In the genomic region with DNA sequence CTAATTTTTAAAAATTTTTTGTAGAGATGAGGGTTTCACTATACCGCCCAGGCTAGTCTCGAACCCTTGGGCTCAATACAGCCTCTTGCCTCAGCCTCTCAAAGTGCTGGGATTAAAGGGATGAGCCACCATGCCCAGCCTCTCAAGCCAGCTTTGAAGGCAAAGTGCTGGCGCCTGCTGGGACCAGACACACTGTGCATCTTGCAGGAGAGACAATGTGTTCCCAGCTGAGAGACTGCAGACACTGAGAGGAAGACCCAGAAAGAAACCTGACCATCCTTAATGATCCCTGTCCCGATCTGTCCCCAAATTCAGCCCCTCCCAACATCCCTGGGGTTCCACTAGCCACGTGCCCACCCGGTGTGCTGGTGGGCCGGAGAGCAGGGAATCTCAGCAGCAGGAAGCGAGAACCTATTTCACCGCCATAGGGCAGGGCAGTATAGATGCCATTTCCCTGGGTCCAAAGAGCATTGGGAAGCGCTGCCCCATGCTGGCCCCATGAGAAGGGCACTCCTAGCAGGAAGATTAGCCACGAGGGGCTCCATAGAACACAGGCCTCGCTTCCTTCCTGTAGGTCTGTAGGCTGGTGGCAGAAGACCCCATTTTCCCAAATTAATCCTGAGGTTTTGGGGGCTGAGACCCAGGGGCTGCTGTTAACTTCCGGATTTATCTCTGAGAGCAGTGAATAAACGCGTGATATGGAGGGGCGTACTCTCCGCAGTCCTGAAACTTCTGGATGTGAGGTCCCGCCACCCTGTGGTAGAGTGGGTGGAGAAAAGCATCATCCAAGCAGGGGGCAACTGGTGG, we compare ENCODE assay signal across 8 cellular contexts. TPM values are rescaled to one million over a fixed set of nuclear protein-coding genes. Genes with fewer than 3 reads are reported as not detected.
DNase-seq lines count a peak whose midpoint lies in the region; ATAC-seq and TF ChIP-seq lines count a peak whose summit lies in the region.

No MANE protein-coding gene starts in this region.

- H3K9me3 Mint-ChIP-seq in Caco-2 (ENCODE audit: unreplicated experiment) = no peaks in the 10 kb centered on the region
- H3K9me3 Mint-ChIP-seq in endothelial cell (ENCODE audit: unreplicated experiment) = no peaks in the 10 kb centered on the region

- H3K4me1 ChIP-seq in Caco-2 = peaks cover 6% of the 10 kb centered on the region; the same call in 1 of the 2 replicates
- peaks cover 24% of the 10 kb centered on the region for H3K4me1 ChIP-seq in NT2/D1 (ENCODE audit: insufficient read depth, insufficient read length)

- H3K36me3 ChIP-seq in Caco-2 (ENCODE audit: control insufficient read depth, insufficient read depth, low read length) (0 out of 2 replicates have a peak, but pooled peaks cover 2% of the 10 kb centered on the region), NT2/D1 (ENCODE audit: insufficient read depth, insufficient read length, low read length) (peaks cover 47% of the 10 kb centered on the region)

- BruUV-seq in Caco-2 (replicated peaks; lab: Mats Ljungman, UMichigan) = TSS peak; percentile 56

- intact Hi-C loops in Caco-2 (cut with micrococcal nuclease; ENCODE audit: unreplicated experiment) = loop anchor here (2.0 to 5.0 kb wide), 2 partner anchors 45 to 64 kb away; a partner anchor contains a TSS

- ATAC-seq in omental fat pad (ENCODE audit: low FRiP score) (peak; percentile 4), GM18870 (IDR thresholded peaks at IDR 0.05; ENCODE audit: unreplicated experiment) (no peak), HG03571 (IDR thresholded peaks at IDR 0.05; ENCODE audit: unreplicated experiment) (no peak)

- H3K4me3 ChIP-seq in Caco-2 (ENCODE audit: low read depth, low read length) (peak overlapping the region; percentile 79), NT2/D1 (ENCODE audit: insufficient read length, low read depth) (peak overlapping the region; percentile 98)

- no peaks in the 10 kb centered on the region for H3K9me3 ChIP-seq in Caco-2
- H3K9me3 ChIP-seq in NT2/D1 (ENCODE audit: insufficient read depth, low read length) = no peaks in the 10 kb centered on the region

- peak overlapping the region; percentile 92 for H3K9ac ChIP-seq in NT2/D1 (ENCODE audit: insufficient read length, low read depth)

- H3K36me3 Mint-ChIP-seq in Caco-2 (ENCODE audit: insufficient read depth, unreplicated experiment) (peaks cover 47% of the 10 kb centered on the region), endothelial cell (ENCODE audit: low read depth, unreplicated experiment) (peaks cover 21% of the 10 kb centered on the region)

- H3K4me3 Mint-ChIP-seq in Caco-2 (ENCODE audit: unreplicated experiment) (peak overlapping the region; percentile 85), endothelial cell (ENCODE audit: unreplicated experiment) (peak overlapping the region; percentile 96)

- H3K27me3 Mint-ChIP-seq in Caco-2 (ENCODE audit: insufficient read depth, unreplicated experiment) (no peaks in the 10 kb centered on the region), endothelial cell (ENCODE audit: unreplicated experiment) (peaks cover 14% of the 10 kb centered on the region)

- H3K27me3 ChIP-seq in Caco-2 (replicated peaks; ENCODE audit: control insufficient read depth, insufficient read depth, low read length) = no peaks in the 10 kb centered on the region
- peaks cover 16% of the 10 kb centered on the region for H3K27me3 ChIP-seq in NT2/D1 (ENCODE audit: insufficient read depth, insufficient read length)

- H3K27ac Mint-ChIP-seq in Caco-2 (ENCODE audit: unreplicated experiment) (peak overlapping the region; percentile 81), endothelial cell (ENCODE audit: unreplicated experiment) (peak overlapping the region; percentile 92)

- CTCF ChIA-PET in Caco-2 (lab: Charles Lee) = interaction anchor here (0.8 kb wide), 1 partner anchor 43 kb away, joined by 3 read pairs; a partner anchor contains a TSS

- POLR2A ChIA-PET in Caco-2 (lab: Charles Lee) = interaction anchor here (0.9 to 1.3 kb wide), 2 partner anchors 48 to 71 kb away, joined by 3 to 6 read pairs; a partner anchor contains a TSS

- H3K4me1 Mint-ChIP-seq in Caco-2 (ENCODE audit: low read depth, unreplicated experiment) (peaks cover 5% of the 10 kb centered on the region), endothelial cell (ENCODE audit: unreplicated experiment) (peaks cover 9% of the 10 kb centered on the region)

- TF ChIP-seq CTCF in Caco-2 (IDR thresholded peaks at IDR 0.05; ENCODE audit: insufficient read depth in 1 of 2, low read depth in 1 of 2, low read length in 1 of 2, severe bottlenecking in 1 of 2, unreplicated experiment in 1 of 2) = no peak
- no peak for TF ChIP-seq CTCF in endothelial cell (IDR thresholded peaks at IDR 0.05; ENCODE audit: unreplicated experiment)
- no peak for TF ChIP-seq CTCF in omental fat pad (IDR thresholded peaks at IDR 0.05)

- peak in 1 of 2 experiments; percentile 30 for DNase-seq in Caco-2
- DNase-seq in NT2/D1 (ENCODE audit: low read depth, low spot score) = no peak
- peak; percentile 18 for DNase-seq in endothelial cell (ENCODE audit: low spot score)
- no peak for DNase-seq in omental fat pad (ENCODE audit: low spot score)
- no peak for DNase-seq in kidney tubule cell (ENCODE audit: low spot score)
- DNase-seq in cerebellar cortex (ENCODE audit: low spot score) = no peak

RNA-seq across cellular contexts. Expression of a gene that starts 1.0 kb away (rescaled TPM):
- 53.9 and 55.1 TPM in 2 replicates for total RNA-seq in Caco-2 (2022)
- 46.1 TPM for total RNA-seq in endothelial cell (ENCODE audit: unreplicated experiment)
- 10 to 100 TPM; 12.4 to 23.9 (median 15.8) TPM for total RNA-seq in omental fat pad

RNA-seq across cellular contexts. Expression of a gene that starts 7.1 kb away (rescaled TPM):
- total RNA-seq in Caco-2 (2022) (6.9 and 9.8 TPM in 2 replicates), endothelial cell (ENCODE audit: unreplicated experiment) (24.9 TPM), omental fat pad (10 to 100 TPM in 1 of 4 donors, 1 to 10 TPM in 3; 7.7 to 41.1 (median 9.4) TPM)

RNA-seq across cellular contexts. Expression of a gene that starts 16.5 kb away (rescaled TPM):
- total RNA-seq in Caco-2 (2022) (28.7 and 30.3 TPM in 2 replicates), endothelial cell (ENCODE audit: unreplicated experiment) (18.9 TPM), omental fat pad (10 to 100 TPM in 3 of 4 donors, 1 to 10 TPM in 1; 9.0 to 26.2 (median 17.8) TPM)

RNA-seq across cellular contexts. Expression of a gene that starts 22.7 kb away (rescaled TPM):
- total RNA-seq in Caco-2 (2022) (2.5 and 3.8 TPM in 2 replicates), endothelial cell (ENCODE audit: unreplicated experiment) (8.2 TPM), omental fat pad (1 to 10 TPM in 1 of 4 donors, under 1 TPM in 3; 0.19 to 2.4 (median 0.94) TPM)

RNA-seq across cellular contexts. Expression of a gene that starts 42.6 kb away (rescaled TPM):
- 2.5 and 3.2 TPM in 2 replicates for total RNA-seq in Caco-2 (2022)
- not detected for total RNA-seq in endothelial cell (ENCODE audit: unreplicated experiment)
- total RNA-seq in omental fat pad = 1 to 10 TPM in 1 of 4 donors, under 1 TPM in 3; 0.31 to 1.1 (median 0.53) TPM
